Comparison of ENCODE assay signal across 2 cellular contexts in the genomic region with DNA sequence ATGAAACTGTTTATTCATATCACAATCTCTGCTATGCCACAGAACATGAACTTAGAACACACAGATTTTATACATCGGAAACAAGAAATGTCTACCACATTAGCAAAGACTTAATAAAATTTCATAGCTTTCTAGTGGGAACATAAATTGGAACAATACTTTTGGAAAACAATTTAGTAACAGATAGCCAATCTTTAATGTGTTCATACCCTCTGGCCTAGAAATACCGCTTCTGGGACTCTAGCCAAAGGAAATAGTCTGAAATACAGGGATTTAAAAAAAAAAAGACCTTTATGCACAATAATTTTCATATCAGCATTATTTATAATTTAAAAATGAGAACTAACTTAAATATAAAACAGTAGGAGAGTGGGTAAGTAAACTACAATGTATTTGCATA.
TF ChIP-seq lines count a peak whose summit lies in the region.

No MANE protein-coding gene starts in this region.

TF ChIP-seq in SK-N-SH, 30 proteins besides CTCF, POLR2A, EP300 and RAD21:
- TF ChIP-seq RCOR1 (IDR thresholded peaks at IDR 0.05; ENCODE audit: low read length) (peak; percentile 57; the same call in 1 of the 2 replicates), USF1 (IDR thresholded peaks at IDR 0.05; ENCODE audit: borderline replicate concordance, low read depth) (no peak), NFIC (IDR thresholded peaks at IDR 0.05; ENCODE audit: borderline replicate concordance) (peak; percentile 22; the same call in 1 of the 2 replicates), TCF12 (IDR thresholded peaks at IDR 0.05) (0 out of 2 replicates have a peak, but pooled peaks have one; percentile 18)

TF ChIP-seq in K562, 482 proteins besides CTCF, POLR2A, EP300 and RAD21:
- TF ChIP-seq RB1 (IDR thresholded peaks at IDR 0.05; ENCODE audit: low read depth) (no peak), CBX5 (IDR thresholded peaks at IDR 0.05; ENCODE audit: borderline replicate concordance, low read depth) (no peak), GABPA (tag; conservative IDR thresholded peaks at IDR 0.05; ENCODE audit: low read depth) (no peak), CHCHD3 (CRISPR knock-in tag; IDR thresholded peaks at IDR 0.05) (no peak), ESRRA (IDR thresholded peaks at IDR 0.05; ENCODE audit: borderline replicate concordance, low read depth) (no peak), SIN3B (IDR thresholded peaks at IDR 0.05; ENCODE audit: low read depth) (no peak), CBX1 (IDR thresholded peaks at IDR 0.05; ENCODE audit: low read depth) (no peak), ZNF316 (IDR thresholded peaks at IDR 0.05) (peak; percentile 40; the same call in 1 of the 2 replicates), MGA (IDR thresholded peaks at IDR 0.05) (no peak), C11orf30 (IDR thresholded peaks at IDR 0.05; ENCODE audit: low read depth) (peak; percentile 24; the same call in 1 of the 2 replicates), CREM (IDR thresholded peaks at IDR 0.05; ENCODE audit: low read depth) (no peak), MCM7 (IDR thresholded peaks at IDR 0.05) (no peak)
TF ChIP-seq in K562: peak in this region for 2.
